In the genomic region with DNA sequence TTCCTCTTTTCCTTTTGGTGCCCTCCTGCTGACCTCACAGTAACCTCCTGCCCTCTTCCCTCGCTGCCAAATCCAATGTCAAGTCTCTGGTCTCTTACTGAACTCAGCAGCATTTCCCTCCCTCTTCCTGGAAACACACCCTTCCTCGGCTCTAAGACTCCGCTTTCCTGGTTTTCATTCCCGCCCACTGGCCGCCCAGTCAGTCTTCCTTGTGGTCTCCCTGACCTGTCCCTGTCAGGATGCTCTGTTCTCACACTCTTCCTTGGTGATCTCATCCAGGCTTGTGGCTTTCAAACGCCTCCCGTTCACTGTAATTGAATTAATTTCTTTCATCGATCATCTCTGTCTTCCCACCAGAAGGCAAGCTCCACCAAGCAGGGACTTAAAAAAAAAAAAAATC, we compare ENCODE assay signal across 18 cellular contexts. TPM values are rescaled to one million over a fixed set of nuclear protein-coding genes. Genes with fewer than 3 reads are reported as not detected.
DNase-seq lines count a peak whose midpoint lies in the region; ATAC-seq, FAIRE-seq and TF ChIP-seq lines count a peak whose summit lies in the region.
"Had no signal": no experiment of that assay in that cellular context is flagged by ENCODE, and none has a peak within 500 bp of the region (broad histone marks: within the 10 kb centered on the region; RNA-seq: fewer than 3 reads in every experiment).

No MANE protein-coding gene starts in this region.

- H4K20me1 ChIP-seq in H9 (ENCODE audit: control insufficient read depth, insufficient read depth, insufficient read length), result no peaks in the 10 kb centered on the region
- H4K20me1 ChIP-seq in astrocyte (ENCODE audit: insufficient read depth, low read length), result no peaks in the 10 kb centered on the region

- H3K4me2 ChIP-seq in H9 (ENCODE audit: insufficient read depth, insufficient read length, low read length), result no peak overlapping the region
- H3K4me2 ChIP-seq in astrocyte (ENCODE audit: low read length), result no peak overlapping the region

- DNase-seq in A172 (ENCODE audit: low spot score) (peak; percentile 52), H9 (peak; percentile 64), astrocyte (ENCODE audit: low read depth) (peak; percentile 60), iPS DF 4.7 (ENCODE audit: extremely low read depth, low spot score) (peak; percentile 36), OCI-M1 (lab: John Stamatoyannopoulos, UW) (no peak), sigmoid colon (no peak), middle frontal gyrus (ENCODE audit: extremely low spot score, low spot score) (no peak)
- DNase-seq: activated CD4-positive, alpha-beta T cell treated with anti-CD3 and anti-CD28 coated beads, Interleukin-2, amount 10 ng/mL, durations not matched to agents 24 days and 14 days; activated naive CD8-positive, alpha-beta T cell treated with anti-CD3 and anti-CD28 coated beads, Interleukin-2, amount 10 ng/mL, durations not matched to agents 7 days and 5 days; ovary; stimulated activated CD4-positive, alpha-beta T cell treated with anti-CD3 and anti-CD28 coated beads, Interleukin-12 subunit alpha, Interleukin-12 subunit beta, amount 100 ng/mL, for 4 hours had no signal

- H3K79me1 ChIP-seq in H9 (ENCODE audit: insufficient read depth, low read depth, low read length, poor library complexity, severe bottlenecking), result no peaks in the 10 kb centered on the region

- no peak overlapping the region for H2AFZ ChIP-seq in H9 (ENCODE audit: low read length)
- H2AFZ ChIP-seq in astrocyte (ENCODE audit: low read depth, low read length), result no peak overlapping the region

- no peak overlapping the region for H3T11ph ChIP-seq in H9 (ENCODE audit: low read length)

- H3K27ac ChIP-seq in H9 (ENCODE audit: insufficient read length, low read depth, low read length) (no peak overlapping the region), astrocyte (ENCODE audit: low read depth, low read length) (no peak overlapping the region), sigmoid colon (no peak overlapping the region)
- H3K27ac ChIP-seq: ovary, RWPE1 had no signal

- no peak overlapping the region for H3K18ac ChIP-seq in H9 (ENCODE audit: insufficient read length, low read depth, low read length)

- H3K9me3 ChIP-seq in H9 (ENCODE audit: control insufficient read depth, low read depth, low read length) (no peaks in the 10 kb centered on the region), astrocyte (ENCODE audit: insufficient read depth, low read depth, low read length) (no peaks in the 10 kb centered on the region), sigmoid colon (no peaks in the 10 kb centered on the region)
- H3K9me3 ChIP-seq: Caco-2, ovary had no signal

- H2BK20ac ChIP-seq in H9 (ENCODE audit: low read depth, low read length, poor library complexity, severe bottlenecking), result no peak overlapping the region

- H3K4me3 ChIP-seq in astrocyte (ENCODE audit: insufficient read depth, low read depth, low read length) (no peak overlapping the region), sigmoid colon (no peak overlapping the region)
- H3K4me3 ChIP-seq: K562, ovary had no signal

- no peak overlapping the region for H2AK5ac ChIP-seq in H9 (ENCODE audit: insufficient read length, low read length)

- no peaks in the 10 kb centered on the region for H3K27me3 ChIP-seq in H9 (ENCODE audit: insufficient read depth, low read length)
- H3K27me3 ChIP-seq in astrocyte (ENCODE audit: insufficient read depth, low read length), result peaks cover 3% of the 10 kb centered on the region
- H3K27me3 ChIP-seq in sigmoid colon, result no peaks in the 10 kb centered on the region
- H3K27me3 ChIP-seq: ovary had no signal

- no peak overlapping the region for H2BK5ac ChIP-seq in H9 (ENCODE audit: insufficient read length, low read length)

- no peak overlapping the region for H3K56ac ChIP-seq in H9 (ENCODE audit: insufficient read length, low read depth, low read length)

- H3K14ac ChIP-seq in H9 (ENCODE audit: insufficient read depth, low read length), result no peak overlapping the region

- H3K9ac ChIP-seq in H9 (ENCODE audit: extremely low read depth, insufficient read length, low read length), result no peak overlapping the region
- H3K9ac ChIP-seq in astrocyte (ENCODE audit: low read length), result no peak overlapping the region

- TF ChIP-seq POLR2A in sigmoid colon (IDR thresholded peaks at IDR 0.05), result no peak

- H3K4me1 Mint-ChIP-seq in H9 (peaks cover 5% of the 10 kb centered on the region in 2 experiments), astrocyte (ENCODE audit: low read depth, unreplicated experiment) (peaks cover 6% of the 10 kb centered on the region)

- H3K36me3 Mint-ChIP-seq in H9 (ENCODE audit: insufficient read depth in 1 of 3, low read depth in 3 of 3) (no peaks in the 10 kb centered on the region), astrocyte (ENCODE audit: low read depth, unreplicated experiment) (no peaks in the 10 kb centered on the region)

- H4K91ac ChIP-seq in H9 (ENCODE audit: insufficient read length, low read depth, low read length), result no peak overlapping the region

- H3K9me3 Mint-ChIP-seq in H9, result no peaks in the 10 kb centered on the region
- peaks cover 4% of the 10 kb centered on the region for H3K9me3 Mint-ChIP-seq in astrocyte (ENCODE audit: unreplicated experiment)
- H3K9me3 Mint-ChIP-seq: activated naive CD8-positive, alpha-beta T cell treated with anti-CD3 and anti-CD28 coated beads, Interleukin-2, amount 10 ng/mL, durations not matched to agents 7 days and 5 days; T-helper 1 cell treated with Interleukin-12 subunit alpha and Interleukin-12 subunit beta and Interleukin-4 antibody, amounts not matched to agents 30 μg/mL and 1 μg/mL, for 36 hours had no signal

- no peak overlapping the region; a peak in 1 of 7 replicates for H3K27ac Mint-ChIP-seq in H9
- H3K27ac Mint-ChIP-seq in astrocyte (ENCODE audit: unreplicated experiment), result no peak overlapping the region
- H3K27ac Mint-ChIP-seq: activated CD4-positive, alpha-beta T cell treated with anti-CD3 and anti-CD28 coated beads, Interleukin-2, amount 10 ng/mL, durations not matched to agents 24 days and 14 days; activated naive CD8-positive, alpha-beta T cell treated with anti-CD3 and anti-CD28 coated beads, Interleukin-2, amount 10 ng/mL, durations not matched to agents 7 days and 5 days; T-helper 1 cell treated with Interleukin-12 subunit alpha and Interleukin-12 subunit beta and Interleukin-4 antibody, amounts not matched to agents 30 μg/mL and 1 μg/mL, for 36 hours had no signal

- H2BK12ac ChIP-seq in H9 (ENCODE audit: insufficient read length, low read depth, low read length), result no peak overlapping the region

- intact Hi-C loops in sigmoid colon (cut with DNase I), result loop anchor here (10.0 kb wide), 2 partner anchors 211 to 571 kb away; partner anchors contain the start of gene GRK3

- H3K79me2 ChIP-seq in H9 (ENCODE audit: insufficient read depth, low read length), result no peaks in the 10 kb centered on the region
- no peaks in the 10 kb centered on the region for H3K79me2 ChIP-seq in astrocyte (ENCODE audit: insufficient read depth, low read length)

- no peaks in the 10 kb centered on the region for H3K36me3 ChIP-seq in astrocyte (ENCODE audit: insufficient read depth, low read length)
- no peaks in the 10 kb centered on the region for H3K36me3 ChIP-seq in sigmoid colon
- H3K36me3 ChIP-seq: ovary had no signal

- no peaks in the 10 kb centered on the region for H3K4me1 ChIP-seq in H9 (ENCODE audit: insufficient read depth, low read length)
- peaks cover 4% of the 10 kb centered on the region for H3K4me1 ChIP-seq in astrocyte (ENCODE audit: insufficient read depth, low read length)
- peaks cover 0 to 10% (median 8%) of the 10 kb centered on the region in 4 donors for H3K4me1 ChIP-seq in sigmoid colon
- H3K4me1 ChIP-seq: Caco-2 had no signal

- no peak overlapping the region for H4K5ac ChIP-seq in H9 (ENCODE audit: insufficient read length, low read depth, low read length)

- no peak for TF ChIP-seq CTCF in H9 (conservative IDR thresholded peaks at IDR 0.05)
- no peak for TF ChIP-seq CTCF in astrocyte (IDR thresholded peaks at IDR 0.05; ENCODE audit: insufficient read depth, low read depth, low read length)
- TF ChIP-seq CTCF in sigmoid colon (IDR thresholded peaks at IDR 0.05), result no peak

- ATAC-seq in HG02981 (IDR thresholded peaks at IDR 0.05; ENCODE audit: unreplicated experiment), result no peak
- ATAC-seq: K562 had no signal

- no peak overlapping the region for H3K23ac ChIP-seq in H9 (ENCODE audit: insufficient read length, low read depth, low read length)

- no peak for FAIRE-seq in astrocyte (lab: Jason Lieb, UNC)
- FAIRE-seq: colon, H54, K562 had no signal

- peaks cover 2% of the 10 kb centered on the region for H3K27me3 Mint-ChIP-seq in H9 (ENCODE audit: low read depth)
- peaks cover 19% of the 10 kb centered on the region for H3K27me3 Mint-ChIP-seq in astrocyte (ENCODE audit: low read depth, unreplicated experiment)
- H3K27me3 Mint-ChIP-seq: activated CD4-positive, alpha-beta T cell treated with anti-CD3 and anti-CD28 coated beads, Interleukin-2, amount 10 ng/mL, durations not matched to agents 24 days and 14 days; activated naive CD8-positive, alpha-beta T cell treated with anti-CD3 and anti-CD28 coated beads, Interleukin-2, amount 10 ng/mL, durations not matched to agents 7 days and 5 days had no signal

- no peak overlapping the region for H4K8ac ChIP-seq in H9 (replicated peaks; ENCODE audit: insufficient read length, low read depth, low read length)

- no peak for TF ChIP-seq EP300 in sigmoid colon (IDR thresholded peaks at IDR 0.05)

- no peak overlapping the region for H2BK15ac ChIP-seq in H9 (ENCODE audit: low read depth, low read length)

- no peak overlapping the region for H3K4ac ChIP-seq in H9 (ENCODE audit: low read depth, low read length)

- H3K4me3 Mint-ChIP-seq in H9 (no peak overlapping the region), astrocyte (ENCODE audit: unreplicated experiment) (no peak overlapping the region)
- H3K4me3 Mint-ChIP-seq: activated CD4-positive, alpha-beta T cell treated with anti-CD3 and anti-CD28 coated beads, Interleukin-2, amount 10 ng/mL, durations not matched to agents 24 days and 14 days; activated naive CD8-positive, alpha-beta T cell treated with anti-CD3 and anti-CD28 coated beads, Interleukin-2, amount 10 ng/mL, durations not matched to agents 7 days and 5 days; T-helper 1 cell treated with Interleukin-12 subunit alpha and Interleukin-12 subunit beta and Interleukin-4 antibody, amounts not matched to agents 30 μg/mL and 1 μg/mL, for 36 hours had no signal

- H2BK120ac ChIP-seq in H9 (ENCODE audit: low read depth, low read length, poor library complexity, severe bottlenecking), result no peak overlapping the region

- H3K23me2 ChIP-seq in H9 (ENCODE audit: insufficient read length, low read depth, low read length, poor library complexity, severe bottlenecking), result no peaks in the 10 kb centered on the region

- WGBS in H9 (ENCODE audit: extremely low coverage, insufficient read length, low lambda C conversion rate), result no CpG with 5 or more reads among the region's 8 CpGs
- 60 to 63% methylated on average over 8 of the region's 8 CpGs for WGBS in sigmoid colon, 2 donors

RNA-seq across cellular contexts. Expression of gene MYO18B, which starts 33.5 kb away (rescaled TPM):
- 0.05 TPM in 1 of 2 replicates, not detected in the other for total RNA-seq in A172 (2014; rRNA removed; shearing (Covaris generic))
- total RNA-seq in H9 (2021) (0.26 and 0.46 TPM in 2 replicates), astrocyte (0.07 TPM in 2 replicates), sigmoid colon (under 1 TPM in 1 of 4 donors, not detected in 3; under 0.01 TPM)
- polyA plus RNA-seq in sigmoid colon, result under 1 TPM; 0.13 to 0.60 (median 0.46) TPM

Comparison
In these comparisons a context has a peak if more than half of its experiments do, and no peak if none do; other contexts are left out.
1. DNase-seq: peak in A172 (single experiment), H9 (single experiment), astrocyte (single experiment) and iPS DF 4.7 (single experiment); none in OCI-M1 (single experiment), sigmoid colon (single experiment) and middle frontal gyrus (single experiment).